ENCODE assay signal across 8 cellular contexts in genomic region chr6:33317418-33317667, GRCh38. TPM values are rescaled to one million over a fixed set of nuclear protein-coding genes. Genes with fewer than 3 reads are reported as not detected.
DNase-seq lines count a peak whose midpoint lies in the region; ATAC-seq and TF ChIP-seq lines count a peak whose summit lies in the region.

No MANE protein-coding gene starts in this region.

- intact Hi-C loops in lower lobe of right lung (cut with DNase I) = no loop called here
- intact Hi-C loops in transverse colon (cut with DNase I; ENCODE audit: low total_unique reads) = loop anchor here (10.0 kb wide), 1 partner anchor 97 kb away; the partner anchor contains the start of genes CUTA and PHF1

- no peaks in the 10 kb centered on the region for H3K27me3 Mint-ChIP-seq in IgD-negative memory B cell
- H3K27me3 Mint-ChIP-seq in central memory CD8-positive, alpha-beta T cell = no peaks in the 10 kb centered on the region

- TF ChIP-seq POLR2A in transverse colon (IDR thresholded peaks at IDR 0.05) = no peak

- in situ Hi-C loops in transverse colon (cut with MboI; ENCODE audit: low pct_ligation_motif_present in 1 of 4, low pct_unique_long_range_greater_than_20kb in 1 of 4, low sequenced_read_pairs in 3 of 4) = no loop called here

- H3K9me3 ChIP-seq in lower lobe of right lung (no peaks in the 10 kb centered on the region), transverse colon (no peaks in the 10 kb centered on the region)

- H3K27ac Mint-ChIP-seq in IgD-negative memory B cell = peak overlapping the region; percentile 67 to 99 (median 98)
- H3K27ac Mint-ChIP-seq in central memory CD8-positive, alpha-beta T cell (ENCODE audit: low read depth) = peak overlapping the region; percentile 96

- TF ChIP-seq CTCF in AG10803 (conservative IDR thresholded peaks at IDR 0.05; ENCODE audit: low read length) = no peak
- TF ChIP-seq CTCF in lower lobe of right lung (IDR thresholded peaks at IDR 0.05) = no peak
- no peak for TF ChIP-seq CTCF in transverse colon (IDR thresholded peaks at IDR 0.05)

- DNase-seq in AG10803 (ENCODE audit: low read depth) (no peak), lower lobe of right lung (no peak), transverse colon (no peak), NCI-H2171 (lab: John Stamatoyannopoulos, UW) (no peak)
- no peak for DNase-seq in central memory CD8-positive, alpha-beta T cell (ENCODE audit: low spot score in 2 of 2)

- H3K4me1 Mint-ChIP-seq in IgD-negative memory B cell = peaks cover 7 to 52% (median 47%) of the 10 kb centered on the region in 3 donors
- H3K4me1 Mint-ChIP-seq in central memory CD8-positive, alpha-beta T cell = peaks cover 83% of the 10 kb centered on the region

- H3K36me3 ChIP-seq in lower lobe of right lung (peaks cover 33% of the 10 kb centered on the region), transverse colon (peaks cover 0 to 24% (median 8%) of the 10 kb centered on the region in 4 donors)

- H3K4me1 ChIP-seq in lower lobe of right lung = peaks cover 70% of the 10 kb centered on the region
- H3K4me1 ChIP-seq in transverse colon = peaks cover 30 to 69% (median 58%) of the 10 kb centered on the region in 4 donors

- peak overlapping the region; percentile 84 for H3K27ac ChIP-seq in lower lobe of right lung
- peak overlapping the region; percentile 86 to 94 (median 90) for H3K27ac ChIP-seq in transverse colon

- WGBS in transverse colon (ENCODE audit: low coverage in 1 of 2), 2 donors = 0% methylated on average over 6 of the region's 27 CpGs; no CpG with 5 or more reads in 1 of the 2 donors

- peaks cover 4% of the 10 kb centered on the region for H3K36me3 Mint-ChIP-seq in IgD-negative memory B cell
- H3K36me3 Mint-ChIP-seq in central memory CD8-positive, alpha-beta T cell (ENCODE audit: insufficient read depth) = peaks cover 56% of the 10 kb centered on the region

- H3K9me3 Mint-ChIP-seq in IgD-negative memory B cell = no peaks in the 10 kb centered on the region
- no peaks in the 10 kb centered on the region for H3K9me3 Mint-ChIP-seq in central memory CD8-positive, alpha-beta T cell

- no peak for ATAC-seq in central memory CD8-positive, alpha-beta T cell (replicated peaks; ENCODE audit: extremely low read depth, poor library complexity, severe bottlenecking)
- ATAC-seq in lower lobe of right lung (peak; percentile 1 to 4), GM19467 (IDR thresholded peaks at IDR 0.05; ENCODE audit: unreplicated experiment) (no peak), HG02759 (IDR thresholded peaks at IDR 0.05; ENCODE audit: unreplicated experiment) (no peak)

- H3K4me3 ChIP-seq in AG10803 (ENCODE audit: low read length) (peak overlapping the region; percentile 79), lower lobe of right lung (peak overlapping the region; percentile 64), transverse colon (peak overlapping the region; percentile 36 to 61 (median 46))

- H3K4me3 Mint-ChIP-seq in IgD-negative memory B cell = peak overlapping the region; percentile 71 to 100 (median 95)
- H3K4me3 Mint-ChIP-seq in central memory CD8-positive, alpha-beta T cell = peak overlapping the region; percentile 95

- TF ChIP-seq EP300 in transverse colon (IDR thresholded peaks at IDR 0.05; ENCODE audit: low read depth) = no peak

- H3K27me3 ChIP-seq in lower lobe of right lung (ENCODE audit: low read depth) (no peaks in the 10 kb centered on the region), transverse colon (no peaks in the 10 kb centered on the region)

RNA-seq across cellular contexts. Expression of gene ZBTB22, which starts 0.2 kb away (rescaled TPM):
- 14.8 TPM for polyA plus RNA-seq in IgD-negative memory B cell
- total RNA-seq in lower lobe of right lung = 27.5 TPM
- total RNA-seq in transverse colon = 10 to 100 TPM; 10.1 to 31.8 (median 17.2) TPM

RNA-seq across cellular contexts. Expression of gene TAPBP, which starts 3.5 kb away (rescaled TPM):
- polyA plus RNA-seq in IgD-negative memory B cell = 605 TPM
- total RNA-seq in lower lobe of right lung (206 TPM), transverse colon (100 to 1,000 TPM; 175 to 423 (median 217) TPM)

RNA-seq across cellular contexts. Expression of gene DAXX, which starts 5.4 kb away (rescaled TPM):
- 144 TPM for polyA plus RNA-seq in IgD-negative memory B cell
- 36.0 TPM for total RNA-seq in lower lobe of right lung
- total RNA-seq in transverse colon = 100 to 1,000 TPM in 1 of 4 donors, 10 to 100 TPM in 3; 40.7 to 302 (median 52.6) TPM

RNA-seq across cellular contexts. Expression of gene RGL2, which starts 18.6 kb away (rescaled TPM):
- polyA plus RNA-seq in IgD-negative memory B cell = 19.0 TPM
- total RNA-seq in lower lobe of right lung (117 TPM), transverse colon (10 to 100 TPM; 21.3 to 70.3 (median 25.8) TPM)

RNA-seq across cellular contexts. Expression of gene PFDN6, which starts 27.9 kb away (rescaled TPM):
- polyA plus RNA-seq in IgD-negative memory B cell = 49.3 TPM
- total RNA-seq in lower lobe of right lung (32.9 TPM), transverse colon (10 to 100 TPM in 3 of 4 donors, not detected in 1; 23.6 to 39.8 (median 28.1) TPM)

Comparison
In these comparisons a context has a peak if more than half of its experiments do, and no peak if none do; other contexts are left out.
1. ATAC-seq: peak in lower lobe of right lung (2 of 2); none in central memory CD8-positive, alpha-beta T cell (single experiment), GM19467 (single experiment) and HG02759 (single experiment).
2. Peak in every context shown above with its lines, with median percentiles within 50 percentile points of each other: H3K4me3 ChIP-seq.